In genomic region chr16:70437582-70438324, GRCh38 we compare ENCODE assay signal across 8 cellular contexts. TPM values are rescaled to one million over a fixed set of nuclear protein-coding genes. Genes with fewer than 3 reads are reported as not detected.
A peak's percentile ranks its signal among the peaks of the same experiment; 100 is the strongest.
DNase-seq lines count a peak whose midpoint lies in the region; TF ChIP-seq lines count a peak whose summit lies in the region.

No MANE protein-coding gene starts in this region.

- H3K4me3 Mint-ChIP-seq in type B pancreatic cell: peak overlapping the region; percentile 97

- H2BK15ac ChIP-seq in mesendoderm (replicated peaks; ENCODE audit: low read depth): no peak overlapping the region

- H3K27me3 Mint-ChIP-seq in type B pancreatic cell: peaks cover 5% of the 10 kb centered on the region

- no peak overlapping the region for H4K5ac ChIP-seq in mesendoderm (ENCODE audit: low read length)

- H3K4ac ChIP-seq in mesendoderm (ENCODE audit: low read depth, low read length): peak overlapping the region; percentile 94

- H3K9ac ChIP-seq in mesendoderm (ENCODE audit: low read length): peak overlapping the region; percentile 84

- H3K4me1 ChIP-seq in breast epithelium: peaks cover 13 to 18% of the 10 kb centered on the region in 2 donors
- H3K4me1 ChIP-seq in mesendoderm (ENCODE audit: control insufficient read depth, low read depth, low read length): peaks cover 16% of the 10 kb centered on the region

- peak overlapping the region; percentile 96 for H2AK5ac ChIP-seq in mesendoderm (ENCODE audit: low read length)

- H3K4me1 Mint-ChIP-seq in type B pancreatic cell (ENCODE audit: unreplicated experiment): peaks cover 38% of the 10 kb centered on the region

- peaks cover 19% of the 10 kb centered on the region for H3K79me1 ChIP-seq in mesendoderm (ENCODE audit: low read length)

- no CpG with 5 or more reads among the region's 15 CpGs for WGBS in mesendoderm (ENCODE audit: extremely low coverage, insufficient coverage, low lambda C conversion rate)

- intact Hi-C loops in breast epithelium (cut with DNase I; ENCODE audit: low total_unique reads): no loop called here

- peaks cover 49% of the 10 kb centered on the region for H3K79me2 ChIP-seq in mesendoderm (ENCODE audit: control insufficient read depth, insufficient read depth, low read length)

- H3K4me3 ChIP-seq in GM12864 (ENCODE audit: low read depth, low read length) (peak overlapping the region; percentile 81), NB4 (ENCODE audit: low read depth, low read length) (peak overlapping the region; percentile 90), breast epithelium (peak overlapping the region; percentile 79 to 95 (median 82)), mesendoderm (ENCODE audit: low read length) (peak overlapping the region; percentile 89)

- H4K8ac ChIP-seq in mesendoderm (ENCODE audit: low read depth, low read length): peak overlapping the region; percentile 78

- no peaks in the 10 kb centered on the region for H3K9me3 ChIP-seq in breast epithelium

- DNase-seq in GM12864 (ENCODE audit: low read depth) (no peak), NB4 (ENCODE audit: low read depth) (peak; percentile 63), breast epithelium (ENCODE audit: low spot score in 2 of 2) (no peak), mesendoderm (peak; percentile 67), type B pancreatic cell (ENCODE audit: extremely low spot score, unreplicated experiment) (no peak), NCI-H1092 (lab: John Stamatoyannopoulos, UW) (no peak), COLO668 (lab: John Stamatoyannopoulos, UW; ENCODE audit: unreplicated experiment) (no peak)
- DNase-seq in activated CD4-positive, CD25-positive, alpha-beta regulatory T cell treated with anti-CD3 and anti-CD28 coated beads, Interleukin-2, amount 50 U/mL, for 72 hours: no peak

- TF ChIP-seq CTCF in GM12864 (IDR thresholded peaks at IDR 0.05; ENCODE audit: low read depth, low read length, missing control alignments) (no peak), NB4 (IDR thresholded peaks at IDR 0.05; ENCODE audit: low read depth, low read length) (no peak), breast epithelium (IDR thresholded peaks at IDR 0.05) (no peak), type B pancreatic cell (conservative IDR thresholded peaks at IDR 0.05) (no peak)

- H3K36me3 Mint-ChIP-seq in type B pancreatic cell: no peaks in the 10 kb centered on the region

- no peaks in the 10 kb centered on the region for H3K9me3 Mint-ChIP-seq in type B pancreatic cell

- peak overlapping the region; percentile 87 for H3K56ac ChIP-seq in mesendoderm (ENCODE audit: low read length)

- H3K36me3 ChIP-seq in breast epithelium: no peaks in the 10 kb centered on the region
- H3K36me3 ChIP-seq in mesendoderm (ENCODE audit: control insufficient read depth, insufficient read depth, low read length): peaks cover 2% of the 10 kb centered on the region

- H2BK5ac ChIP-seq in mesendoderm (ENCODE audit: low read length): peak overlapping the region; percentile 94

- H3K27ac Mint-ChIP-seq in type B pancreatic cell: peak overlapping the region; percentile 84

- H3K27me3 ChIP-seq in breast epithelium (no peaks in the 10 kb centered on the region), mesendoderm (ENCODE audit: insufficient read depth, low read length, poor library complexity) (no peaks in the 10 kb centered on the region)

- H2BK120ac ChIP-seq in mesendoderm (ENCODE audit: low read depth, low read length): no peak overlapping the region

- H3K23ac ChIP-seq in mesendoderm (ENCODE audit: low read length): peak overlapping the region; percentile 75

- TF ChIP-seq POLR2A in NB4 (IDR thresholded peaks at IDR 0.05; ENCODE audit: extremely low read depth, insufficient read length): no peak
- TF ChIP-seq POLR2A in breast epithelium (IDR thresholded peaks at IDR 0.05): no peak

- peak overlapping the region; percentile 95 for H3K18ac ChIP-seq in mesendoderm (ENCODE audit: low read length)

- H3K27ac ChIP-seq in breast epithelium (peak overlapping the region; percentile 52 to 88), mesendoderm (ENCODE audit: low read depth, low read length) (peak overlapping the region; percentile 72)

- peak overlapping the region; percentile 63 for H3K4me2 ChIP-seq in mesendoderm (ENCODE audit: low read length)

RNA-seq across cellular contexts. Expression of gene ST3GAL2, which starts 1.1 kb away (rescaled TPM):
- total RNA-seq in breast epithelium (10 to 100 TPM in 2 of 3 donors, 1 to 10 TPM in 1; 7.8 to 13.4 (median 11.5) TPM), type B pancreatic cell (ENCODE audit: low replicate concordance) (8.5 and 37.2 TPM in 2 replicates)
- 23.5 TPM for polyA plus RNA-seq in mesendoderm (2013, experiment 1 of 2)
- polyA plus RNA-seq in mesendoderm (2013, experiment 2 of 2): 23.1 TPM

RNA-seq across cellular contexts. Expression of gene FCSK, which starts 16.6 kb away (rescaled TPM):
- 10 to 100 TPM; 10.7 to 27.8 (median 18.0) TPM for total RNA-seq in breast epithelium
- 1.4 TPM for polyA plus RNA-seq in mesendoderm (2013, experiment 1 of 2)
- 1.4 TPM for polyA plus RNA-seq in mesendoderm (2013, experiment 2 of 2)
- total RNA-seq in type B pancreatic cell (ENCODE audit: low replicate concordance): 19.5 and 23.9 TPM in 2 replicates

Comparison
In these comparisons a context has a peak if more than half of its experiments do, and no peak if none do; other contexts are left out.
1. DNase-seq: peak in NB4 (single experiment) and mesendoderm (single experiment); none in GM12864 (single experiment), breast epithelium (0 of 2), type B pancreatic cell (single experiment), activated CD4-positive, CD25-positive, alpha-beta regulatory T cell treated with anti-CD3 and anti-CD28 coated beads, Interleukin-2, amount 50 U/mL, for 72 hours (single experiment), NCI-H1092 (single experiment) and COLO668 (single experiment).
2. Peak in every context shown above with its lines, with median percentiles within 50 percentile points of each other: H3K4me3 ChIP-seq.